Comparison of ENCODE assay signal across 8 cellular contexts in the genomic region with DNA sequence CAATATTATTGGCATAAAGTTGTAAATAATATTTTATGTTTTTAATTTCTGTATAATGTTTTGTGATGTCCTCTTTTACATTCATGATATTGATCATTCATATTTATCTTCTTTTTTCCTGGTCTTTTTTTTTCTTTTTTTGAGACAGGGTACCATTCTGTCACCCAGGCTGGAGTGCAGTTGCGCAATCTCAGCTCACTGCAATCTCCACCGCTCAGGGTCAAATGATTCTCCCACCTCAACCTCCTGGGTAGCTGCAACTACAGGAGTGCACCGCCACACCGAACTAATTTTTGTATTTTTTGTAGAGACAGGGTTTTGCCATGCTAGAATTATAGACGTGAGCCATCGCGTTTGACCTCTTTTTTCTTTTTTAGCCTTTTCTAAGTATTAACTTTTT.
"Had no signal": no experiment of that assay in that cellular context is flagged by ENCODE, and none has a peak within 500 bp of the region (broad histone marks: within the 10 kb centered on the region; RNA-seq: fewer than 3 reads in every experiment).

No MANE protein-coding gene starts in this region.

- H3K27ac ChIP-seq: GM23248 had no signal

- H3K4me3 ChIP-seq: GM23248 had no signal

- H3K9ac ChIP-seq: GM23248 had no signal

- DNase-seq: GM23248, GOT3, H9, HCEC 1CT, Kasumi-1, KG1 had no signal

- FAIRE-seq: H54, HTR-8/SVneo had no signal

- H2AFZ ChIP-seq: GM23248 had no signal
